10 cellular contexts compared by ENCODE assay signal in the genomic region with DNA sequence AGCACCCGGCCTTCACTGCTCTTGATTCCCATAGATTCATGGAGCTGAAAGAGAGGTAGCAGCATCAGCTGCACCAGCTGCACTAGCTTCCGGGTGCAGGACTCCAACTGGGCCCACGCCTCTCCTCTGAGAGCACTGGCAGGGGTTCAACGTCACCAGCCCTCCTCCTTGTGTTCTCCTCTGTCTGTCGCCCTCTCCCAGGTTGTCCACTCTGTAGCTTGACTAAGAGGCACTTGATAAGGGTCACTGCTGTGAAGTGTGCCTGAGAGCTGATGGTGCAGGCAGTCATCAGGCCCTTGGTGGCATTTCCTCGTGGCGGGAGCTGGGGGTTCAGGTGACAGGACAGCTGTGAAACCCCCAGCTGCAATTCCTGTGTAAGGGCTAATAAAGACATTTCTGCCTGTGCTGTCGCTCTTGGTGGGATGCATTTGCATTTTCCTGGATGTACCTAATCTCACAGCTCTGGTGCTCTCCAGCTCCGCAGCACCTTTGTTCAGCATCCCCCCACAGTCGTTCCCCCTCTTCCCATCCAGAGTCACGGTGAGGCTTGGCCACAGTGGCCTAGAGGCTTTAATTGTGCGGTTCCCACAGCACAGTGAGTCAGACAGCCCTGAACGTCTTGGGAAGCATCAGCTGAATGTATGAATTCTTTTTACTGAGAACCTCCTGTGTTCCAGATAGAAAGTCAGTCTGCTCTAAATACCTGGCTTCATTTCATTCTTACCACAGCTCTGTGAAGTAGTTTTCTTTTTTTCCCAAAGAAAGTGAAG. TPM values are rescaled to one million over a fixed set of nuclear protein-coding genes. Genes with fewer than 3 reads are reported as not detected.
DNase-seq lines count a peak whose midpoint lies in the region; ATAC-seq and TF ChIP-seq lines count a peak whose summit lies in the region.
"Had no signal": no experiment of that assay in that cellular context is flagged by ENCODE, and none has a peak within 500 bp of the region (broad histone marks: within the 10 kb centered on the region; RNA-seq: fewer than 3 reads in every experiment).

No MANE protein-coding gene starts in this region.

- no peaks in the 10 kb centered on the region for H3K9me3 ChIP-seq in Caco-2
- H3K9me3 ChIP-seq in breast epithelium = no peaks in the 10 kb centered on the region
- H3K9me3 ChIP-seq: ovary had no signal

- H3K36me3 ChIP-seq in Caco-2 (ENCODE audit: control insufficient read depth, insufficient read depth, low read length) (no peaks in the 10 kb centered on the region), breast epithelium (no peaks in the 10 kb centered on the region)
- H3K36me3 ChIP-seq: ovary had no signal

- intact Hi-C loops in Caco-2 (cut with micrococcal nuclease; ENCODE audit: unreplicated experiment) = no loop called here
- intact Hi-C loops in breast epithelium (cut with DNase I; ENCODE audit: low total_unique reads) = no loop called here

- H3K27ac Mint-ChIP-seq in Caco-2 (ENCODE audit: unreplicated experiment) = peak overlapping the region; percentile 39
- peak overlapping the region; percentile 84 to 97 (median 90) for H3K27ac Mint-ChIP-seq in naive thymus-derived CD8-positive, alpha-beta T cell

- no TSS peak for BruUV-seq in Caco-2 (replicated peaks; lab: Mats Ljungman, UMichigan)

- peaks cover 6% of the 10 kb centered on the region for H3K36me3 Mint-ChIP-seq in Caco-2 (ENCODE audit: insufficient read depth, unreplicated experiment)
- H3K36me3 Mint-ChIP-seq in naive thymus-derived CD8-positive, alpha-beta T cell = peaks cover 0 to 5% (median 0%) of the 10 kb centered on the region in 3 donors

- ATAC-seq in naive thymus-derived CD8-positive, alpha-beta T cell = no peak
- no peak for ATAC-seq in GM21723 (IDR thresholded peaks at IDR 0.05; ENCODE audit: unreplicated experiment)

- H3K27me3 Mint-ChIP-seq in Caco-2 (ENCODE audit: insufficient read depth, unreplicated experiment) = no peaks in the 10 kb centered on the region
- no peaks in the 10 kb centered on the region for H3K27me3 Mint-ChIP-seq in naive thymus-derived CD8-positive, alpha-beta T cell

- no peak for TF ChIP-seq CTCF in Caco-2 (IDR thresholded peaks at IDR 0.05; ENCODE audit: insufficient read depth in 1 of 2, low read depth in 1 of 2, low read length in 1 of 2, severe bottlenecking in 1 of 2, unreplicated experiment in 1 of 2)
- TF ChIP-seq CTCF in breast epithelium (IDR thresholded peaks at IDR 0.05) = no peak
- TF ChIP-seq CTCF in GM20000 (IDR thresholded peaks at IDR 0.05; ENCODE audit: extremely low read depth, missing control alignments) = no peak

- H3K9me3 Mint-ChIP-seq in Caco-2 (ENCODE audit: unreplicated experiment) = no peaks in the 10 kb centered on the region
- H3K9me3 Mint-ChIP-seq in naive thymus-derived CD8-positive, alpha-beta T cell = no peaks in the 10 kb centered on the region

- no peak overlapping the region for H3K4me3 Mint-ChIP-seq in Caco-2 (ENCODE audit: unreplicated experiment)
- peak overlapping the region; percentile 12 to 86 (median 67) for H3K4me3 Mint-ChIP-seq in naive thymus-derived CD8-positive, alpha-beta T cell

- H3K27me3 ChIP-seq in Caco-2 (replicated peaks; ENCODE audit: control insufficient read depth, insufficient read depth, low read length) (no peaks in the 10 kb centered on the region), breast epithelium (no peaks in the 10 kb centered on the region)
- H3K27me3 ChIP-seq: ovary had no signal

- peaks cover 30% of the 10 kb centered on the region for H3K4me1 ChIP-seq in Caco-2
- peaks cover 0 to 10% of the 10 kb centered on the region in 2 donors for H3K4me1 ChIP-seq in breast epithelium

- peak overlapping the region; percentile 1 to 43 for H3K27ac ChIP-seq in breast epithelium

- H3K4me3 ChIP-seq in Caco-2 (ENCODE audit: low read depth, low read length) = no peak overlapping the region
- no peak overlapping the region for H3K4me3 ChIP-seq in breast epithelium
- H3K4me3 ChIP-seq: ovary had no signal

- DNase-seq in Caco-2 = no peak
- DNase-seq in NCI-H345 (lab: John Stamatoyannopoulos, UW) = peak; percentile 89
- no peak for DNase-seq in breast epithelium (ENCODE audit: low spot score in 2 of 2)
- DNase-seq in naive thymus-derived CD8-positive, alpha-beta T cell = no peak
- DNase-seq in GM20000 (ENCODE audit: low spot score) = no peak
- no peak for DNase-seq in activated gamma-delta T cell treated with Interleukin-2 at 50 U/mL for 16 hours
- no peak for DNase-seq in NOMO-1 treated with dmso at 0.1 percent for 144 hours (lab: John Stamatoyannopoulos, UW; ENCODE audit: unreplicated experiment)
- DNase-seq: effector CD8-positive, alpha-beta T cell; ovary had no signal

- POLR2A ChIA-PET in Caco-2 (lab: Charles Lee) = no interaction called here
- POLR2A ChIA-PET in naive thymus-derived CD8-positive, alpha-beta T cell (lab: Charles Lee) = interaction anchor here (0.6 to 15.1 kb wide), 6 partner anchors 8 to 391 kb away, joined by 3 to 249 read pairs (median 12); a partner anchor contains a TSS

- CTCF ChIA-PET in Caco-2 (lab: Charles Lee) = interaction anchor here (0.6 kb wide), 1 partner anchor 54 kb away, joined by 3 read pairs; no protein-coding TSS in a partner anchor

- TF ChIP-seq POLR2A in breast epithelium (IDR thresholded peaks at IDR 0.05) = no peak

- H3K4me1 Mint-ChIP-seq in Caco-2 (ENCODE audit: low read depth, unreplicated experiment) = peaks cover 16% of the 10 kb centered on the region
- H3K4me1 Mint-ChIP-seq in naive thymus-derived CD8-positive, alpha-beta T cell = peaks cover 43 to 81% (median 80%) of the 10 kb centered on the region in 4 donors

RNA-seq across cellular contexts. Expression of a gene that starts 28.5 kb away (rescaled TPM):
- total RNA-seq in Caco-2 (2022) (51.3 and 54.5 TPM in 2 replicates), breast epithelium (10 to 100 TPM; 21.1 to 31.1 (median 28.2) TPM)
- total RNA-seq in naive thymus-derived CD8-positive, alpha-beta T cell = 100 to 1,000 TPM; 162 to 165 TPM
- polyA plus RNA-seq in naive thymus-derived CD8-positive, alpha-beta T cell = 10 to 100 TPM; 17.3 to 43.3 (median 20.0) TPM
